Comparison of ENCODE assay signal across 10 cellular contexts in the genomic region with DNA sequence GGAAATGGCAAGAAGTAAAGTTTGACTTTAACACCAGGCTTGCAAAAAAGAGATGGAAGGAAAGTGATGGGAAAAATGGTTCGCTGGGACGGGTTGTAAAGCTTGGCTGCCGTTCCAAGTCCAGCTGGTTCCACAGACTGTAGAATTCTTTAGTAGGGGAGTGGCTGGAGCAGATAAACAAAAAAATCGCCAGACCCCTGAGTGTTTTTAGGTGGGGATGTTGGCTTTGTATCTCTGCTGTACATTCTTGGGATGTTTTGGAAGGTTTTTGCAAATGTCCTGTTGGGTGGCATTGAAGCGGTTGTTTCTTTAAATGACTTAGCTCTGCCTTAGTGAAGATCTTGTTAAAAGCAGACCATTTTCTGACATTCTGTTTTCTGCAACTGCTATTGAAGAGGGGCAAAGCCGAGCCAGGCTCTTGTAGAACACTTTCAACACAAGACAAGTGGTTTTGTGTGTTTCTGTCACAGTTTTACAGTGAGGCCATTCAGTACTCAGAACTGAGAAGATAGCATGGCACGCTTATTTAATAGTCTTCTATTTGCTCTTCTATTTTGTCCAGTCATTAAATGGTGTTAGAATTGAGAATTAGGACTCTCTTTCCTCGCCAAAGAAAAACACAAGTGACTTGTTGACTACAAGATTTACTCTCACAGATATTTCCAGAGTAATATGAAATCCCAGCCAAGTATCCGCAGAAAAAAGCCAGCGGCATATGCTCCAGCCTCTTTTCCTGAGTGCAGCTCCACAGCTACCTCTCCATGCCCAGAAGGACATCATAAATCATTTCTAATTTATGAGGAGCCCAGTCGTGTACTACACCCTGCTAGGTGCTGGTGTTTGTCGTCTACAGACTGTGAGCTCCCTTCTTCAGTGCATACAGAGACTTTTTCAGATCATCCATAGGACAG.
DNase-seq lines count a peak whose midpoint lies in the region; ATAC-seq and TF ChIP-seq lines count a peak whose summit lies in the region.
"Had no signal": no experiment of that assay in that cellular context is flagged by ENCODE, and none has a peak within 500 bp of the region (broad histone marks: within the 10 kb centered on the region; RNA-seq: fewer than 3 reads in every experiment).

No MANE protein-coding gene starts in this region.

- H3K36me3 ChIP-seq in mesodermal cell (ENCODE audit: control insufficient read depth, insufficient read depth, low read length) = peaks cover 9% of the 10 kb centered on the region
- H3K36me3 ChIP-seq: HAP-1 had no signal

- no peaks in the 10 kb centered on the region for H3K9me3 ChIP-seq in mesodermal cell (ENCODE audit: control insufficient read depth, low read length)
- H3K9me3 ChIP-seq: HAP-1 had no signal

- H3K27ac ChIP-seq in coronary artery = peak overlapping the region; percentile 72 to 80
- peak overlapping the region; percentile 89 for H3K27ac ChIP-seq in mesodermal cell (ENCODE audit: low read depth, low read length, severe bottlenecking)
- H3K27ac ChIP-seq: PC-9 had no signal

- peaks cover 4% of the 10 kb centered on the region for H3K36me3 Mint-ChIP-seq in type B pancreatic cell

- H3K27ac Mint-ChIP-seq in type B pancreatic cell = peak overlapping the region; percentile 94

- peak overlapping the region; percentile 56 for H3K4me3 ChIP-seq in coronary artery
- H3K4me3 ChIP-seq in mesodermal cell (ENCODE audit: extremely low read depth, insufficient read depth, low read length, poor library complexity, severe bottlenecking) = no peak overlapping the region
- H3K4me3 ChIP-seq: HAP-1, PC-9 had no signal

- H3K4me1 ChIP-seq in mesodermal cell (ENCODE audit: control insufficient read depth, insufficient read depth, low read length, poor library complexity, severe bottlenecking) = peaks cover 46% of the 10 kb centered on the region

- no peak for ATAC-seq in activated CD4-positive, CD25-positive, alpha-beta regulatory T cell treated with anti-CD3 and anti-CD28 coated beads, Interleukin-2, amount 50 U/mL, for 24 hours

- DNase-seq in NCI-H187 treated with DMSO at 0.1 percent for 48 hours (lab: John Stamatoyannopoulos, UW) = peak; percentile 51
- DNase-seq in coronary artery (ENCODE audit: low spot score) = no peak
- DNase-seq in type B pancreatic cell (ENCODE audit: extremely low spot score, unreplicated experiment) = no peak
- no peak for DNase-seq in nucleus accumbens (lab: John Stamatoyannopoulos, UW)
- DNase-seq in activated naive CD4-positive, alpha-beta T cell treated with anti-CD3 and anti-CD28 coated beads, Interleukin-2, amount 50 U/mL, for 16 hours = no peak
- DNase-seq: PC-9 had no signal

- WGBS in mesodermal cell (ENCODE audit: insufficient coverage in 2 of 2), 2 experiments = 60 to 68% methylated on average over 9 of the region's 12 CpGs

- no peaks in the 10 kb centered on the region for H3K27me3 Mint-ChIP-seq in type B pancreatic cell

- peak overlapping the region; percentile 56 for H3K4me3 Mint-ChIP-seq in type B pancreatic cell
- H3K4me3 Mint-ChIP-seq: neural crest cell had no signal

- TF ChIP-seq CTCF in coronary artery (IDR thresholded peaks at IDR 0.05) (no peak), type B pancreatic cell (conservative IDR thresholded peaks at IDR 0.05) (no peak)

- H3K9me3 Mint-ChIP-seq in type B pancreatic cell = no peaks in the 10 kb centered on the region
- H3K9me3 Mint-ChIP-seq: neural crest cell had no signal

- peaks cover 47% of the 10 kb centered on the region for H3K4me1 Mint-ChIP-seq in type B pancreatic cell (ENCODE audit: unreplicated experiment)
